Comparison of ENCODE assay signal across 1 cellular context in the genomic region with DNA sequence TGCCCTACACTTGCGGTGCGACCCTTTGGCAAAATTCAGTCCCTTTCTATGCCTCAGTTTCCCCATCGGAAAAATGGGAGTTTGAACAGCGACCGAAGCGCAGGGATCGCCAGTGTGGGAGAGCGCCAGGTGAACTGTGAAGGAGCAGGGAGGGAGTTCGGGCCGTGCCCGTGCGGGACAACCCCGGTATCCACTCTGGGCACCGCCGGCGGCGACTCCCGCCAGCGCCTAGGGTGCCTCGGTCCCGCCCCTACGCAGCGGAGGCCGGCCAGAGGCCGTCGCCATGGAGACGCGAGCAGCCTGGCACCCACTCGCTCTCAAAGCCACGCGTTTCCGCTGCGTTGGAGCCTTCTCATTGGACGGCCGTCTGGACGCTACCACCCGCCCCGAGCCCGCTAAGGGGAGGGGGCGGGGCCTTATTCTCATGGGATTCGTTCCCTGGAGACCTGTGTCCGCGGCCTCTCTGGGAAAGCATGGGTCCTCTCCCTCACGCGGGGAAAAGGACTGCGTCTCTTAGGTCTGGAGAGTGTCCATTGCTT.
TF ChIP-seq lines count a peak whose summit lies in the region.

No MANE protein-coding gene starts in this region.

TF ChIP-seq in K562, 482 proteins besides CTCF, POLR2A, EP300 and RAD21 (continued from another document and continues in another):
- TF ChIP-seq FOXP1 (CRISPR knock-in tag; IDR thresholded peaks at IDR 0.05), result no peak
- TF ChIP-seq, protein P1, sequence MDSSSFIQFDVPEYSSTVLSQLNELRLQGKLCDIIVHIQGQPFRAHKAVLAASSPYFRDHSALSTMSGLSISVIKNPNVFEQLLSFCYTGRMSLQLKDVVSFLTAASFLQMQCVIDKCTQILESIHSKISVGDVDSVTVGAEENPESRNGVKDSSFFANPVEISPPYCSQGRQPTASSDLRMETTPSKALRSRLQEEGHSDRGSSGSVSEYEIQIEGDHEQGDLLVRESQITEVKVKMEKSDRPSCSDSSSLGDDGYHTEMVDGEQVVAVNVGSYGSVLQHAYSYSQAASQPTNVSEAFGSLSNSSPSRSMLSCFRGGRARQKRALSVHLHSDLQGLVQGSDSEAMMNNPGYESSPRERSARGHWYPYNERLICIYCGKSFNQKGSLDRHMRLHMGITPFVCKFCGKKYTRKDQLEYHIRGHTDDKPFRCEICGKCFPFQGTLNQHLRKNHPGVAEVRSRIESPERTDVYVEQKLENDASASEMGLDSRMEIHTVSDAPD (CRISPR knock-in tag; IDR thresholded peaks at IDR 0.05), result no peak
- TF ChIP-seq NCOA2 (IDR thresholded peaks at IDR 0.05; ENCODE audit: partially characterized antibody in 2 of 2), result no peak
- no peak for TF ChIP-seq ZNF589 (CRISPR knock-in tag; IDR thresholded peaks at IDR 0.05; ENCODE audit: low read depth)
- TF ChIP-seq ELF4 (CRISPR knock-in tag; IDR thresholded peaks at IDR 0.05), result no peak
- TF ChIP-seq TEAD2 (tag; IDR thresholded peaks at IDR 0.05), result no peak
- no peak for TF ChIP-seq KHSRP (IDR thresholded peaks at IDR 0.05)
- TF ChIP-seq, protein P2, sequence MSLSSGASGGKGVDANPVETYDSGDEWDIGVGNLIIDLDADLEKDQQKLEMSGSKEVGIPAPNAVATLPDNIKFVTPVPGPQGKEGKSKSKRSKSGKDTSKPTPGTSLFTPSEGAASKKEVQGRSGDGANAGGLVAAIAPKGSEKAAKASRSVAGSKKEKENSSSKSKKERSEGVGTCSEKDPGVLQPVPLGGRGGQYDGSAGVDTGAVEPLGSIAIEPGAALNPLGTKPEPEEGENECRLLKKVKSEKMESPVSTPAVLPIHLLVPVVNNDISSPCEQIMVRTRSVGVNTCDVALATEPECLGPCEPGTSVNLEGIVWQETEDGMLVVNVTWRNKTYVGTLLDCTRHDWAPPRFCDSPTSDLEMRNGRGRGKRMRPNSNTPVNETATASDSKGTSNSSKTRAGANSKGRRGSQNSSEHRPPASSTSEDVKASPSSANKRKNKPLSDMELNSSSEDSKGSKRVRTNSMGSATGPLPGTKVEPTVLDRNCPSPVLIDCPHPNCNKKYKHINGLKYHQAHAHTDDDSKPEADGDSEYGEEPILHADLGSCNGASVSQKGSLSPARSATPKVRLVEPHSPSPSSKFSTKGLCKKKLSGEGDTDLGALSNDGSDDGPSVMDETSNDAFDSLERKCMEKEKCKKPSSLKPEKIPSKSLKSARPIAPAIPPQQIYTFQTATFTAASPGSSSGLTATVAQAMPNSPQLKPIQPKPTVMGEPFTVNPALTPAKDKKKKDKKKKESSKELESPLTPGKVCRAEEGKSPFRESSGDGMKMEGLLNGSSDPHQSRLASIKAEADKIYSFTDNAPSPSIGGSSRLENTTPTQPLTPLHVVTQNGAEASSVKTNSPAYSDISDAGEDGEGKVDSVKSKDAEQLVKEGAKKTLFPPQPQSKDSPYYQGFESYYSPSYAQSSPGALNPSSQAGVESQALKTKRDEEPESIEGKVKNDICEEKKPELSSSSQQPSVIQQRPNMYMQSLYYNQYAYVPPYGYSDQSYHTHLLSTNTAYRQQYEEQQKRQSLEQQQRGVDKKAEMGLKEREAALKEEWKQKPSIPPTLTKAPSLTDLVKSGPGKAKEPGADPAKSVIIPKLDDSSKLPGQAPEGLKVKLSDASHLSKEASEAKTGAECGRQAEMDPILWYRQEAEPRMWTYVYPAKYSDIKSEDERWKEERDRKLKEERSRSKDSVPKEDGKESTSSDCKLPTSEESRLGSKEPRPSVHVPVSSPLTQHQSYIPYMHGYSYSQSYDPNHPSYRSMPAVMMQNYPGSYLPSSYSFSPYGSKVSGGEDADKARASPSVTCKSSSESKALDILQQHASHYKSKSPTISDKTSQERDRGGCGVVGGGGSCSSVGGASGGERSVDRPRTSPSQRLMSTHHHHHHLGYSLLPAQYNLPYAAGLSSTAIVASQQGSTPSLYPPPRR (CRISPR knock-in tag; IDR thresholded peaks at IDR 0.05; ENCODE audit: borderline replicate concordance), result no peak
- TF ChIP-seq ZNF121 (CRISPR knock-in tag; conservative IDR thresholded peaks at IDR 0.05), result no peak
- TF ChIP-seq, protein P3, sequence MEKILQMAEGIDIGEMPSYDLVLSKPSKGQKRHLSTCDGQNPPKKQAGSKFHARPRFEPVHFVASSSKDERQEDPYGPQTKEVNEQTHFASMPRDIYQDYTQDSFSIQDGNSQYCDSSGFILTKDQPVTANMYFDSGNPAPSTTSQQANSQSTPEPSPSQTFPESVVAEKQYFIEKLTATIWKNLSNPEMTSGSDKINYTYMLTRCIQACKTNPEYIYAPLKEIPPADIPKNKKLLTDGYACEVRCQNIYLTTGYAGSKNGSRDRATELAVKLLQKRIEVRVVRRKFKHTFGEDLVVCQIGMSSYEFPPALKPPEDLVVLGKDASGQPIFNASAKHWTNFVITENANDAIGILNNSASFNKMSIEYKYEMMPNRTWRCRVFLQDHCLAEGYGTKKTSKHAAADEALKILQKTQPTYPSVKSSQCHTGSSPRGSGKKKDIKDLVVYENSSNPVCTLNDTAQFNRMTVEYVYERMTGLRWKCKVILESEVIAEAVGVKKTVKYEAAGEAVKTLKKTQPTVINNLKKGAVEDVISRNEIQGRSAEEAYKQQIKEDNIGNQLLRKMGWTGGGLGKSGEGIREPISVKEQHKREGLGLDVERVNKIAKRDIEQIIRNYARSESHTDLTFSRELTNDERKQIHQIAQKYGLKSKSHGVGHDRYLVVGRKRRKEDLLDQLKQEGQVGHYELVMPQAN (IDR thresholded peaks at IDR 0.05; ENCODE audit: borderline replicate concordance), result no peak
- no peak for TF ChIP-seq TRIM28 (IDR thresholded peaks at IDR 0.05)
- no peak for TF ChIP-seq SIX5 (IDR thresholded peaks at IDR 0.05; ENCODE audit: borderline replicate concordance in 1 of 2, insufficient read depth in 1 of 2, low read depth in 1 of 2, low read length in 2 of 2)
- TF ChIP-seq, protein P4, sequence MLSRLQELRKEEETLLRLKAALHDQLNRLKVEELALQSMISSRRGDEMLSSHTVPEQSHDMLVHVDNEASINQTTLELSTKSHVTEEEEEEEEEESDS (CRISPR knock-in tag; IDR thresholded peaks at IDR 0.05), result no peak
- no peak for TF ChIP-seq FOXJ3 (CRISPR knock-in tag; IDR thresholded peaks at IDR 0.05)
- no peak for TF ChIP-seq KLF6 (CRISPR knock-in tag; IDR thresholded peaks at IDR 0.05; ENCODE audit: borderline replicate concordance)
- TF ChIP-seq, protein P5, sequence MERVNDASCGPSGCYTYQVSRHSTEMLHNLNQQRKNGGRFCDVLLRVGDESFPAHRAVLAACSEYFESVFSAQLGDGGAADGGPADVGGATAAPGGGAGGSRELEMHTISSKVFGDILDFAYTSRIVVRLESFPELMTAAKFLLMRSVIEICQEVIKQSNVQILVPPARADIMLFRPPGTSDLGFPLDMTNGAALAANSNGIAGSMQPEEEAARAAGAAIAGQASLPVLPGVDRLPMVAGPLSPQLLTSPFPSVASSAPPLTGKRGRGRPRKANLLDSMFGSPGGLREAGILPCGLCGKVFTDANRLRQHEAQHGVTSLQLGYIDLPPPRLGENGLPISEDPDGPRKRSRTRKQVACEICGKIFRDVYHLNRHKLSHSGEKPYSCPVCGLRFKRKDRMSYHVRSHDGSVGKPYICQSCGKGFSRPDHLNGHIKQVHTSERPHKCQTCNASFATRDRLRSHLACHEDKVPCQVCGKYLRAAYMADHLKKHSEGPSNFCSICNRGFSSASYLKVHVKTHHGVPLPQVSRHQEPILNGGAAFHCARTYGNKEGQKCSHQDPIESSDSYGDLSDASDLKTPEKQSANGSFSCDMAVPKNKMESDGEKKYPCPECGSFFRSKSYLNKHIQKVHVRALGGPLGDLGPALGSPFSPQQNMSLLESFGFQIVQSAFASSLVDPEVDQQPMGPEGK (CRISPR knock-in tag; IDR thresholded peaks at IDR 0.05; ENCODE audit: borderline replicate concordance), result no peak
- TF ChIP-seq, protein P6, sequence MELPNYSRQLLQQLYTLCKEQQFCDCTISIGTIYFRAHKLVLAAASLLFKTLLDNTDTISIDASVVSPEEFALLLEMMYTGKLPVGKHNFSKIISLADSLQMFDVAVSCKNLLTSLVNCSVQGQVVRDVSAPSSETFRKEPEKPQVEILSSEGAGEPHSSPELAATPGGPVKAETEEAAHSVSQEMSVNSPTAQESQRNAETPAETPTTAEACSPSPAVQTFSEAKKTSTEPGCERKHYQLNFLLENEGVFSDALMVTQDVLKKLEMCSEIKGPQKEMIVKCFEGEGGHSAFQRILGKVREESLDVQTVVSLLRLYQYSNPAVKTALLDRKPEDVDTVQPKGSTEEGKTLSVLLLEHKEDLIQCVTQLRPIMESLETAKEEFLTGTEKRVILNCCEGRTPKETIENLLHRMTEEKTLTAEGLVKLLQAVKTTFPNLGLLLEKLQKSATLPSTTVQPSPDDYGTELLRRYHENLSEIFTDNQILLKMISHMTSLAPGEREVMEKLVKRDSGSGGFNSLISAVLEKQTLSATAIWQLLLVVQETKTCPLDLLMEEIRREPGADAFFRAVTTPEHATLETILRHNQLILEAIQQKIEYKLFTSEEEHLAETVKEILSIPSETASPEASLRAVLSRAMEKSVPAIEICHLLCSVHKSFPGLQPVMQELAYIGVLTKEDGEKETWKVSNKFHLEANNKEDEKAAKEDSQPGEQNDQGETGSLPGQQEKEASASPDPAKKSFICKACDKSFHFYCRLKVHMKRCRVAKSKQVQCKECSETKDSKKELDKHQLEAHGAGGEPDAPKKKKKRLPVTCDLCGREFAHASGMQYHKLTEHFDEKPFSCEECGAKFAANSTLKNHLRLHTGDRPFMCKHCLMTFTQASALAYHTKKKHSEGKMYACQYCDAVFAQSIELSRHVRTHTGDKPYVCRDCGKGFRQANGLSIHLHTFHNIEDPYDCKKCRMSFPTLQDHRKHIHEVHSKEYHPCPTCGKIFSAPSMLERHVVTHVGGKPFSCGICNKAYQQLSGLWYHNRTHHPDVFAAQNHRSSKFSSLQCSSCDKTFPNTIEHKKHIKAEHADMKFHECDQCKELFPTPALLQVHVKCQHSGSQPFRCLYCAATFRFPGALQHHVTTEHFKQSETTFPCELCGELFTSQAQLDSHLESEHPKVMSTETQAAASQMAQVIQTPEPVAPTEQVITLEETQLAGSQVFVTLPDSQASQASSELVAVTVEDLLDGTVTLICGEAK (IDR thresholded peaks at IDR 0.05), result no peak
- TF ChIP-seq, protein P6 (CRISPR knock-in tag; IDR thresholded peaks at IDR 0.05), result no peak
- peak; percentile 10; the same call in 1 of the 2 replicates for TF ChIP-seq ARID1B (IDR thresholded peaks at IDR 0.05)
- TF ChIP-seq KDM2B (CRISPR knock-in tag; IDR thresholded peaks at IDR 0.05), result no peak
- TF ChIP-seq, protein P7, sequence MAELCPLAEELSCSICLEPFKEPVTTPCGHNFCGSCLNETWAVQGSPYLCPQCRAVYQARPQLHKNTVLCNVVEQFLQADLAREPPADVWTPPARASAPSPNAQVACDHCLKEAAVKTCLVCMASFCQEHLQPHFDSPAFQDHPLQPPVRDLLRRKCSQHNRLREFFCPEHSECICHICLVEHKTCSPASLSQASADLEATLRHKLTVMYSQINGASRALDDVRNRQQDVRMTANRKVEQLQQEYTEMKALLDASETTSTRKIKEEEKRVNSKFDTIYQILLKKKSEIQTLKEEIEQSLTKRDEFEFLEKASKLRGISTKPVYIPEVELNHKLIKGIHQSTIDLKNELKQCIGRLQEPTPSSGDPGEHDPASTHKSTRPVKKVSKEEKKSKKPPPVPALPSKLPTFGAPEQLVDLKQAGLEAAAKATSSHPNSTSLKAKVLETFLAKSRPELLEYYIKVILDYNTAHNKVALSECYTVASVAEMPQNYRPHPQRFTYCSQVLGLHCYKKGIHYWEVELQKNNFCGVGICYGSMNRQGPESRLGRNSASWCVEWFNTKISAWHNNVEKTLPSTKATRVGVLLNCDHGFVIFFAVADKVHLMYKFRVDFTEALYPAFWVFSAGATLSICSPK (IDR thresholded peaks at IDR 0.05; ENCODE audit: borderline replicate concordance), result no peak
- TF ChIP-seq JUND (IDR thresholded peaks at IDR 0.05; ENCODE audit: borderline replicate concordance, low read depth, low read length), result peak; percentile 64; the same call in 1 of the 2 replicates
- no peak for TF ChIP-seq JUND (tag; IDR thresholded peaks at IDR 0.05; ENCODE audit: borderline replicate concordance, low read depth, low read length)
- TF ChIP-seq GABPA (tag; conservative IDR thresholded peaks at IDR 0.05; ENCODE audit: low read depth), result no peak
- TF ChIP-seq GTF2E2 (tag; IDR thresholded peaks at IDR 0.05), result no peak; the same call in 1 of the 2 replicates
- no peak for TF ChIP-seq XRCC4 (IDR thresholded peaks at IDR 0.05; ENCODE audit: extremely low read depth, insufficient read depth, insufficient read length)
- no peak for TF ChIP-seq YBX1 (IDR thresholded peaks at IDR 0.05)
- TF ChIP-seq HNRNPH1 (optimal IDR thresholded peaks at IDR 0.05; ENCODE audit: low read depth, low read length), result no peak
- TF ChIP-seq HLTF (IDR thresholded peaks at IDR 0.05), result no peak
- no peak for TF ChIP-seq POU5F1 (IDR thresholded peaks at IDR 0.05; ENCODE audit: borderline replicate concordance, low read depth, low read length, partially characterized antibody)
- no peak for TF ChIP-seq BDP1 (IDR thresholded peaks at IDR 0.05; ENCODE audit: insufficient read depth, insufficient read length)
- TF ChIP-seq EP400 (IDR thresholded peaks at IDR 0.05), result no peak
- TF ChIP-seq MCM5 (IDR thresholded peaks at IDR 0.05; ENCODE audit: low read depth), result no peak
- TF ChIP-seq PYGO2 (tag; IDR thresholded peaks at IDR 0.05), result no peak
- TF ChIP-seq ZC3H11A (IDR thresholded peaks at IDR 0.05; ENCODE audit: low read depth, low read length), result no peak
